In the genomic region with DNA sequence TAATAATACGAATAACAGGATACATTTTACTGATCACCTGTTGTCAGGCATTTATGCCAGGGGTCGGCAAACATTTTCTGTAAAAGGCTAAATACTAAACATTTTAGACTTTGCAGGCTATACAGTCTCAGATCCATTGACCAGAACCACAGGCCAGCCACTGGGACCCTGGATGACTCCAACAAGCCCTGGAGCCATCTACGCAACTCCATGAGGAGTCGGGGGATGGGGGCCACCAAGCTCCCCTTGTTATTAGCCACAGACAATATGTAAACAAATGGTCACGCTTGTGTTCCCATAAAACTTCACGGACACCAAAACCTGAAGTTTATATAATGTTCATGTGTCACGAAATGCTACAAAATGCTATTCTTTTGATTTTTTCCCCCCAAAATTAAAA, we compare ENCODE assay signal across 20 cellular contexts. TPM values are rescaled to one million over a fixed set of nuclear protein-coding genes. Genes with fewer than 3 reads are reported as not detected.
A peak's percentile ranks its signal among the peaks of the same experiment; 100 is the strongest.
DNase-seq lines count a peak whose midpoint lies in the region; ATAC-seq, FAIRE-seq and TF ChIP-seq lines count a peak whose summit lies in the region.
"Had no signal": no experiment of that assay in that cellular context is flagged by ENCODE, and none has a peak within 500 bp of the region (broad histone marks: within the 10 kb centered on the region; RNA-seq: fewer than 3 reads in every experiment).

No MANE protein-coding gene starts in this region.

- H3K27ac Mint-ChIP-seq in activated T-cell treated with anti-CD3 and anti-CD28 coated beads, Interleukin-2, amount 50 U/mL, for 24 hours = no peak overlapping the region
- H3K27ac Mint-ChIP-seq in neural progenitor cell = peak overlapping the region; percentile 95
- H3K27ac Mint-ChIP-seq: HFFc6 had no signal

- intact Hi-C loops in dorsolateral prefrontal cortex (cut with DNase I) = loop anchor here (5.0 to 10.0 kb wide), 3 partner anchors 39 to 547 kb away; partner anchors contain the start of gene KREMEN1 (in 1 of the 2)
- intact Hi-C loops in upper lobe of right lung (cut with DNase I) = no loop called here
- intact Hi-C loops in thyroid gland (cut with DNase I) = loop anchor here (5.0 to 10.0 kb wide), 2 partner anchors 77 to 299 kb away; partner anchors contain the start of gene KREMEN1

- TF ChIP-seq POLR2A in thyroid gland (IDR thresholded peaks at IDR 0.05) (no peak), gastroesophageal sphincter (IDR thresholded peaks at IDR 0.05) (no peak)

- peaks cover 56% of the 10 kb centered on the region for H3K4me1 ChIP-seq in neural progenitor cell
- peaks cover 28% of the 10 kb centered on the region for H3K4me1 ChIP-seq in upper lobe of right lung
- peaks cover 21 to 27% of the 10 kb centered on the region in 2 donors for H3K4me1 ChIP-seq in thyroid gland
- H3K4me1 ChIP-seq in gastroesophageal sphincter = peaks cover 0 to 33% (median 12%) of the 10 kb centered on the region in 3 donors

- no peaks in the 10 kb centered on the region for H3K9me3 Mint-ChIP-seq in activated T-cell treated with anti-CD3 and anti-CD28 coated beads, Interleukin-2, amount 50 U/mL, for 24 hours
- no peaks in the 10 kb centered on the region for H3K9me3 Mint-ChIP-seq in neural progenitor cell
- H3K9me3 Mint-ChIP-seq: HFFc6 had no signal

- H3F3A ChIP-seq in neural progenitor cell (ENCODE audit: low read depth) = peaks cover 51% of the 10 kb centered on the region

- H3K27me3 Mint-ChIP-seq in activated T-cell treated with anti-CD3 and anti-CD28 coated beads, Interleukin-2, amount 50 U/mL, for 24 hours = peaks cover 42% of the 10 kb centered on the region
- H3K27me3 Mint-ChIP-seq in neural progenitor cell (ENCODE audit: insufficient read depth, low read depth) = peaks cover 8% of the 10 kb centered on the region

- no peak overlapping the region for H3K9ac ChIP-seq in neural progenitor cell
- H3K9ac ChIP-seq: BLaER1 treated with 17β-estradiol and CSF1 and Interleukin-3, amounts not matched to agents 10 nM and 100 nM had no signal

- no peak overlapping the region for H3K4me3 Mint-ChIP-seq in activated T-cell treated with anti-CD3 and anti-CD28 coated beads, Interleukin-2, amount 50 U/mL, for 24 hours
- peak overlapping the region; percentile 70 for H3K4me3 Mint-ChIP-seq in neural progenitor cell
- H3K4me3 Mint-ChIP-seq: HFFc6 had no signal

- H3K27me3 ChIP-seq in dorsolateral prefrontal cortex = no peaks in the 10 kb centered on the region
- H3K27me3 ChIP-seq in neural progenitor cell = peaks cover 5% of the 10 kb centered on the region
- H3K27me3 ChIP-seq in upper lobe of right lung = no peaks in the 10 kb centered on the region
- no peaks in the 10 kb centered on the region for H3K27me3 ChIP-seq in thyroid gland
- peaks cover 3% of the 10 kb centered on the region for H3K27me3 ChIP-seq in gastroesophageal sphincter

- ATAC-seq in upper lobe of right lung (no peak), gastroesophageal sphincter (no peak)

- H2AFZ ChIP-seq in neural progenitor cell (replicated peaks) = no peak overlapping the region

- H3K4me3 ChIP-seq in dorsolateral prefrontal cortex = no peak overlapping the region
- no peak overlapping the region for H3K4me3 ChIP-seq in neural progenitor cell
- H3K4me3 ChIP-seq in upper lobe of right lung = no peak overlapping the region
- H3K4me3 ChIP-seq in thyroid gland (replicated peaks in 1 of 3) = no peak overlapping the region
- H3K4me3 ChIP-seq in gastroesophageal sphincter = no peak overlapping the region
- H3K4me3 ChIP-seq: BLaER1 treated with 17β-estradiol and CSF1 and Interleukin-3, amounts not matched to agents 10 nM and 100 nM had no signal

- WGBS in thyroid gland, 2 donors = 95 to 99% methylated on average over 7 of the region's 7 CpGs
- WGBS in gastroesophageal sphincter (ENCODE audit: low coverage in 1 of 2), 2 donors = 96% methylated on average over 4 to 7 of the region's 7 CpGs

- H3K36me3 ChIP-seq in neural progenitor cell (no peaks in the 10 kb centered on the region), upper lobe of right lung (no peaks in the 10 kb centered on the region), thyroid gland (no peaks in the 10 kb centered on the region), gastroesophageal sphincter (peaks cover 0 to 8% of the 10 kb centered on the region in 2 donors)
- H3K36me3 ChIP-seq: BLaER1 treated with 17β-estradiol and CSF1 and Interleukin-3, amounts not matched to agents 10 nM and 100 nM had no signal

- peak; percentile 7 for DNase-seq in activated T-cell treated with anti-CD3 and anti-CD28 coated beads, Interleukin-2, amount 50 U/mL, for 24 hours
- no peak for DNase-seq in activated T-cell treated with anti-CD3 and anti-CD28 coated beads, Interleukin-2, amount 50 U/mL, for 1 hour
- peak in 3 of 10 donors; percentile 15 to 33 (median 21) for DNase-seq in dorsolateral prefrontal cortex
- DNase-seq in neural progenitor cell (ENCODE audit: low spot score) = no peak
- DNase-seq in upper lobe of right lung = no peak
- DNase-seq in D721Med (ENCODE audit: insufficient read length, low spot score) = no peak
- DNase-seq in thyroid gland = no peak
- DNase-seq: 8988T, DMS 273 treated with DMSO at 0.1 percent for 48 hours, EL, HFFc6, NCI-H1436 treated with DMSO at 0.1 percent for 48 hours, NCI-H2081 treated with DMSO at 0.1 percent for 48 hours, NCI-H526, SIG-M5 had no signal

- peak overlapping the region; percentile 60 for H3K4me2 ChIP-seq in neural progenitor cell

- no peaks in the 10 kb centered on the region for H4K20me1 ChIP-seq in neural progenitor cell (ENCODE audit: low read depth)

- FAIRE-seq in D721Med (lab: Jason Lieb, UNC) = no peak

- TF ChIP-seq CTCF in dorsolateral prefrontal cortex (IDR thresholded peaks at IDR 0.05 in 54 of 56, conservative IDR thresholded peaks at IDR 0.05 in 2 of 56; ENCODE audit: low read depth in 1 of 56, partially characterized antibody in 56 of 56) = no peak
- no peak for TF ChIP-seq CTCF in neural progenitor cell (IDR thresholded peaks at IDR 0.05)
- TF ChIP-seq CTCF in upper lobe of right lung (IDR thresholded peaks at IDR 0.05) = no peak
- no peak for TF ChIP-seq CTCF in D721Med (IDR thresholded peaks at IDR 0.05; ENCODE audit: insufficient read depth, missing control alignments)
- no peak for TF ChIP-seq CTCF in thyroid gland (IDR thresholded peaks at IDR 0.05)
- TF ChIP-seq CTCF in gastroesophageal sphincter (IDR thresholded peaks at IDR 0.05) = no peak

- H3K4me1 Mint-ChIP-seq in activated T-cell treated with anti-CD3 and anti-CD28 coated beads, Interleukin-2, amount 50 U/mL, for 24 hours (ENCODE audit: low read depth) = peaks cover 5% of the 10 kb centered on the region
- H3K4me1 Mint-ChIP-seq in neural progenitor cell = peaks cover 72% of the 10 kb centered on the region

- H3K27ac ChIP-seq in dorsolateral prefrontal cortex (peak overlapping the region in 31 of 59 donors; percentile 6 to 88 (median 73)), neural progenitor cell (no peak overlapping the region), upper lobe of right lung (peak overlapping the region; percentile 63), thyroid gland (no peak overlapping the region), gastroesophageal sphincter (peak overlapping the region in 1 of 4 donors; percentile 23)

- no peaks in the 10 kb centered on the region for H3K79me2 ChIP-seq in neural progenitor cell (ENCODE audit: low read depth)

- no peak for TF ChIP-seq EP300 in gastroesophageal sphincter (IDR thresholded peaks at IDR 0.05)

- no peaks in the 10 kb centered on the region for H3K9me3 ChIP-seq in neural progenitor cell (ENCODE audit: low read depth)
- H3K9me3 ChIP-seq in upper lobe of right lung = no peaks in the 10 kb centered on the region
- no peaks in the 10 kb centered on the region for H3K9me3 ChIP-seq in thyroid gland
- no peaks in the 10 kb centered on the region for H3K9me3 ChIP-seq in gastroesophageal sphincter
- H3K9me3 ChIP-seq: BLaER1 treated with 17β-estradiol and CSF1 and Interleukin-3, amounts not matched to agents 10 nM and 100 nM had no signal

- H3K36me3 Mint-ChIP-seq in activated T-cell treated with anti-CD3 and anti-CD28 coated beads, Interleukin-2, amount 50 U/mL, for 24 hours (ENCODE audit: low read depth) = no peaks in the 10 kb centered on the region
- peaks cover 5% of the 10 kb centered on the region for H3K36me3 Mint-ChIP-seq in neural progenitor cell

RNA-seq across cellular contexts. Expression of gene EMID1, which starts 54.4 kb away (rescaled TPM):
- total RNA-seq in dorsolateral prefrontal cortex (10 to 100 TPM; 10.3 to 60.6 (median 25.2) TPM), neural progenitor cell (ENCODE audit: low replicate concordance) (6.7 and 17.7 TPM in 2 replicates), upper lobe of right lung (15.2 TPM), thyroid gland (10 to 100 TPM; 14.0 to 55.9 (median 19.0) TPM), gastroesophageal sphincter (1 to 10 TPM in 2 of 4 donors, under 1 TPM in 2; 0.15 to 1.5 (median 0.69) TPM)
- total RNA-seq: HFFc6, HT1080, OCI-LY7, RPMI7951 had no signal

Comparison
In these comparisons a context has a peak if more than half of its experiments do, and no peak if none do; other contexts are left out.
1. H3K27ac ChIP-seq: peak in dorsolateral prefrontal cortex (31 of 59) and upper lobe of right lung (single experiment); none in neural progenitor cell (single experiment) and thyroid gland (0 of 3).